12 cellular contexts compared by ENCODE assay signal in genomic region chr14:50798048-50798421, GRCh38. TPM values are rescaled to one million over a fixed set of nuclear protein-coding genes. Genes with fewer than 3 reads are reported as not detected.
DNase-seq lines count a peak whose midpoint lies in the region; ATAC-seq and TF ChIP-seq lines count a peak whose summit lies in the region.
"Had no signal": no experiment of that assay in that cellular context is flagged by ENCODE, and none has a peak within 500 bp of the region (broad histone marks: within the 10 kb centered on the region; RNA-seq: fewer than 3 reads in every experiment).

No MANE protein-coding gene starts in this region.

- H3K9me3 Mint-ChIP-seq in nephron = no peaks in the 10 kb centered on the region
- no peaks in the 10 kb centered on the region for H3K9me3 Mint-ChIP-seq in activated CD8-positive, alpha-beta memory T cell treated with anti-CD3 and anti-CD28 coated beads, Interleukin-2, amount 10 ng/mL, durations not matched to agents 7 days and 5 days (ENCODE audit: low read depth)
- no peaks in the 10 kb centered on the region for H3K9me3 Mint-ChIP-seq in mesothelial cell of epicardium

- H4K91ac ChIP-seq in IMR-90 (ENCODE audit: insufficient read depth, low read depth, low read length) = no peak overlapping the region

- TF ChIP-seq CTCF in IMR-90 (conservative IDR thresholded peaks at IDR 0.05; ENCODE audit: low read depth, low read length) (no peak), nephron (IDR thresholded peaks at IDR 0.05; ENCODE audit: unreplicated experiment in 3 of 3) (no peak), Peyer's patch (IDR thresholded peaks at IDR 0.05) (no peak), mesothelial cell of epicardium (IDR thresholded peaks at IDR 0.05; ENCODE audit: unreplicated experiment) (no peak)

- H3K27me3 ChIP-seq in IMR-90 (ENCODE audit: control insufficient read depth, insufficient read depth, low read length) (no peaks in the 10 kb centered on the region), Peyer's patch (no peaks in the 10 kb centered on the region)

- intact Hi-C loops in IMR-90 (cut with micrococcal nuclease) = no loop called here

- H4K5ac ChIP-seq in IMR-90 (ENCODE audit: low read depth, low read length) = no peak overlapping the region

- no TSS peak for BruUV-seq in IMR-90 (replicated peaks; lab: Mats Ljungman, UMichigan)

- H2BK15ac ChIP-seq in IMR-90 (ENCODE audit: low read depth, low read length) = no peak overlapping the region

- H3K4me1 Mint-ChIP-seq in nephron = peaks cover 57% of the 10 kb centered on the region
- H3K4me1 Mint-ChIP-seq in activated CD8-positive, alpha-beta memory T cell treated with anti-CD3 and anti-CD28 coated beads, Interleukin-2, amount 10 ng/mL, durations not matched to agents 7 days and 5 days = peaks cover 9% of the 10 kb centered on the region
- H3K4me1 Mint-ChIP-seq in mesothelial cell of epicardium = peaks cover 23% of the 10 kb centered on the region

- H3K36me3 ChIP-seq in IMR-90 (ENCODE audit: control insufficient read depth, insufficient read depth, low read length) (no peaks in the 10 kb centered on the region; the same call in 1 of the 2 replicates), Peyer's patch (no peaks in the 10 kb centered on the region)

- H3K27ac ChIP-seq in IMR-90 (ENCODE audit: insufficient read depth, low read length) (no peak overlapping the region), Peyer's patch (no peak overlapping the region)

- no peak overlapping the region for H2BK5ac ChIP-seq in IMR-90 (ENCODE audit: low read depth, low read length, poor library complexity, severe bottlenecking)

- H3K4me1 ChIP-seq in IMR-90 (ENCODE audit: control insufficient read depth, insufficient read depth, low read length) (peaks cover 23% of the 10 kb centered on the region), Peyer's patch (no peaks in the 10 kb centered on the region)

- H3K27ac Mint-ChIP-seq in nephron (peak overlapping the region; percentile 0 to 33 (median 14)), mesothelial cell of epicardium (no peak overlapping the region)
- no peak overlapping the region for H3K27ac Mint-ChIP-seq in activated CD8-positive, alpha-beta memory T cell treated with anti-CD3 and anti-CD28 coated beads, Interleukin-2, amount 10 ng/mL, durations not matched to agents 7 days and 5 days

- no peak overlapping the region for H2BK20ac ChIP-seq in IMR-90 (ENCODE audit: low read depth, low read length)

- no peak overlapping the region for H3K4ac ChIP-seq in IMR-90 (ENCODE audit: low read depth, low read length)

- TF ChIP-seq RAD21 in IMR-90 (IDR thresholded peaks at IDR 0.05; ENCODE audit: low read length) = no peak

- peaks cover 25 to 76% of the 10 kb centered on the region in 2 experiments for H3K79me1 ChIP-seq in IMR-90 (ENCODE audit: low read depth in 1 of 2, low read length in 2 of 2)

- H3K18ac ChIP-seq in IMR-90 (ENCODE audit: low read depth, low read length) = no peak overlapping the region

- no peak overlapping the region for H3K14ac ChIP-seq in IMR-90 (replicated peaks; ENCODE audit: low read depth, low read length)

- CTCF ChIA-PET in IMR-90 (lab: Yijun Ruan, JAX) = no interaction called here
- CTCF ChIA-PET in activated CD8-positive, alpha-beta memory T cell treated with anti-CD3 and anti-CD28 coated beads, Interleukin-2, amount 10 ng/mL, durations not matched to agents 7 days and 5 days (lab: Charles Lee) = interaction anchor here (2.1 kb wide), 1 partner anchor 21 kb away, joined by 19 read pairs; no protein-coding TSS in a partner anchor

- dilution Hi-C loops in IMR-90 (cut with HindIII; ENCODE audit: low sequenced_read_pairs, unreplicated experiment) = no loop called here

- no peak overlapping the region for H3K56ac ChIP-seq in IMR-90 (ENCODE audit: extremely low read depth, insufficient read depth, low read length)

- TF ChIP-seq POLR2A in IMR-90 (IDR thresholded peaks at IDR 0.05; ENCODE audit: low read depth, low read length) (no peak), Peyer's patch (IDR thresholded peaks at IDR 0.05) (no peak)

- H2AK5ac ChIP-seq in IMR-90 (ENCODE audit: low read depth, low read length) = peak overlapping the region; percentile 3; the same call in 1 of the 2 replicates

- no peak overlapping the region for H2AFZ ChIP-seq in IMR-90 (replicated peaks; ENCODE audit: low read length, poor library complexity)

- no peak overlapping the region for H2AK9ac ChIP-seq in IMR-90 (replicated peaks; ENCODE audit: low read depth, low read length, poor library complexity)

- no peak for DNase-seq in IMR-90
- DNase-seq in activated CD8-positive, alpha-beta memory T cell treated with anti-CD3 and anti-CD28 coated beads, Interleukin-2, amount 10 ng/mL, durations not matched to agents 7 days and 5 days = no peak
- DNase-seq in Peyer's patch = no peak
- no peak for DNase-seq in mesothelial cell of epicardium (ENCODE audit: low spot score in 2 of 2, unreplicated experiment in 2 of 2)
- DNase-seq in stimulated activated CD4-positive, alpha-beta T cell treated with anti-CD3 and anti-CD28 coated beads, Interleukin-12 subunit alpha, Interleukin-12 subunit beta, amount 100 ng/mL, for 4 hours = no peak
- DNase-seq: activated effector memory CD4-positive, alpha-beta T cell treated with anti-CD3 and anti-CD28 coated beads, Interleukin-2, amount 50 U/mL, for 16 hours; effector memory CD4-positive, alpha-beta T cell; GF-D8; T-helper 2 cell had no signal

- H3K36me3 Mint-ChIP-seq in nephron (ENCODE audit: low read depth) (peaks cover 17% of the 10 kb centered on the region), mesothelial cell of epicardium (peaks cover 1% of the 10 kb centered on the region)
- peaks cover 9% of the 10 kb centered on the region for H3K36me3 Mint-ChIP-seq in activated CD8-positive, alpha-beta memory T cell treated with anti-CD3 and anti-CD28 coated beads, Interleukin-2, amount 10 ng/mL, durations not matched to agents 7 days and 5 days

- H3K4me2 ChIP-seq in IMR-90 (ENCODE audit: low read depth, low read length) = no peak overlapping the region

- peaks cover 14% of the 10 kb centered on the region for H3K9me1 ChIP-seq in IMR-90 (ENCODE audit: insufficient read depth, low read length)

- no peak overlapping the region for H3K23ac ChIP-seq in IMR-90 (ENCODE audit: low read depth, low read length)

- H3K4me3 ChIP-seq in IMR-90 (ENCODE audit: insufficient read depth, low read depth, low read length) = no peak overlapping the region
- H3K4me3 ChIP-seq in Peyer's patch = no peak overlapping the region

- peaks cover 8% of the 10 kb centered on the region; the same call in 1 of the 2 replicates for H4K20me1 ChIP-seq in IMR-90 (ENCODE audit: insufficient read depth, low read length)

- no peak overlapping the region for H4K8ac ChIP-seq in IMR-90 (ENCODE audit: low read depth in 2 of 2, low read length in 2 of 2)

- H3K9me3 ChIP-seq in IMR-90 (ENCODE audit: control insufficient read depth, insufficient read depth, low read length) (no peaks in the 10 kb centered on the region), Peyer's patch (no peaks in the 10 kb centered on the region)

- no peak overlapping the region for H2BK120ac ChIP-seq in IMR-90 (ENCODE audit: low read depth, low read length)

- H3K27me3 Mint-ChIP-seq in nephron (ENCODE audit: low read depth) (no peaks in the 10 kb centered on the region), mesothelial cell of epicardium (ENCODE audit: low read depth) (no peaks in the 10 kb centered on the region)
- no peaks in the 10 kb centered on the region for H3K27me3 Mint-ChIP-seq in activated CD8-positive, alpha-beta memory T cell treated with anti-CD3 and anti-CD28 coated beads, Interleukin-2, amount 10 ng/mL, durations not matched to agents 7 days and 5 days

- no peak overlapping the region for H3K9ac ChIP-seq in IMR-90 (ENCODE audit: low read depth, low read length)

- WGBS in IMR-90 (ENCODE audit: extremely low coverage in 2 of 2, insufficient read length in 1 of 2), 2 experiments = no CpG with 5 or more reads among the region's 2 CpGs

- POLR2A ChIA-PET in IMR-90 (lab: Charles Lee; ENCODE audit: unreplicated experiment) = no interaction called here

- H3K4me3 Mint-ChIP-seq in nephron (no peak overlapping the region), mesothelial cell of epicardium (no peak overlapping the region)
- no peak overlapping the region for H3K4me3 Mint-ChIP-seq in activated CD8-positive, alpha-beta memory T cell treated with anti-CD3 and anti-CD28 coated beads, Interleukin-2, amount 10 ng/mL, durations not matched to agents 7 days and 5 days

- in situ Hi-C loops in IMR-90 (cut with MboI; ENCODE audit: low sequenced_read_pairs) = loop anchor here (5.0 kb wide), 1 partner anchor 64 kb away; no protein-coding TSS in a partner anchor

- ATAC-seq in GM18907 (IDR thresholded peaks at IDR 0.05; ENCODE audit: unreplicated experiment) (peak; percentile 67), HG02571 (IDR thresholded peaks at IDR 0.05; ENCODE audit: unreplicated experiment) (peak; percentile 78), IMR-90 (ENCODE audit: low read depth) (no peak)
- ATAC-seq in activated CD8-positive, alpha-beta memory T cell treated with anti-CD3 and anti-CD28 coated beads, Interleukin-2, amount 10 ng/mL, durations not matched to agents 7 days and 5 days = no peak

TF ChIP-seq in IMR-90, 13 proteins besides CTCF, POLR2A, EP300 and RAD21 (continues in another document):
- TF ChIP-seq MAZ (IDR thresholded peaks at IDR 0.05; ENCODE audit: borderline replicate concordance, low read depth, low read length) (no peak), MAFK (IDR thresholded peaks at IDR 0.05; ENCODE audit: low read depth, low read length) (no peak), CEBPB (IDR thresholded peaks at IDR 0.05; ENCODE audit: low read depth, low read length) (no peak), RFX5 (IDR thresholded peaks at IDR 0.05; ENCODE audit: low read depth, low read length) (no peak), SMC3 (IDR thresholded peaks at IDR 0.05; ENCODE audit: low read depth, low read length) (no peak), RCOR1 (IDR thresholded peaks at IDR 0.05; ENCODE audit: insufficient replicate concordance, low read length) (no peak), CHD1 (IDR thresholded peaks at IDR 0.05; ENCODE audit: low read depth, low read length) (no peak)

RNA-seq across cellular contexts. Expression of gene NIN, which starts 32.9 kb away (rescaled TPM):
- total RNA-seq in IMR-90 (2012; rRNA removed) (98.4 and 99.2 TPM in 2 replicates), Peyer's patch (100 to 1,000 TPM in 1 of 4 donors, 10 to 100 TPM in 3; 13.8 to 151 (median 21.5) TPM), mesothelial cell of epicardium (26.7 to 33.2 TPM (median 29.3 TPM) in 3 replicates)
- 13.8 and 15.2 TPM in 2 replicates for polyA plus RNA-seq in IMR-90 (2012; rRNA removed)
- 4.7 and 7.3 TPM in 2 replicates for polyA plus RNA-seq in IMR-90 (2012; cell fraction: cytosol; rRNA removed)
- 4.4 and 13.1 TPM in 2 replicates for polyA plus RNA-seq in IMR-90 (2012; cell fraction: nucleus; rRNA removed; ENCODE audit: low replicate concordance)
- total RNA-seq in activated CD8-positive, alpha-beta memory T cell treated with anti-CD3 and anti-CD28 coated beads, Interleukin-2, amount 10 ng/mL, durations not matched to agents 7 days and 5 days = 10 to 100 TPM; 70.8 to 71.3 TPM

Comparison
In these comparisons a context has a peak if more than half of its experiments do, and no peak if none do; other contexts are left out.
1. ATAC-seq: peak in GM18907 (single experiment) and HG02571 (single experiment); none in IMR-90 (single experiment) and activated CD8-positive, alpha-beta memory T cell treated with anti-CD3 and anti-CD28 coated beads, Interleukin-2, amount 10 ng/mL, durations not matched to agents 7 days and 5 days (single experiment).
2. H3K27ac Mint-ChIP-seq: peak in nephron (3 of 3); none in activated CD8-positive, alpha-beta memory T cell treated with anti-CD3 and anti-CD28 coated beads, Interleukin-2, amount 10 ng/mL, durations not matched to agents 7 days and 5 days (single experiment) and mesothelial cell of epicardium (single experiment).